ENCODE assay signal across 21 cellular contexts in genomic region chr2:9644603-9645002, GRCh38. TPM values are rescaled to one million over a fixed set of nuclear protein-coding genes. Genes with fewer than 3 reads are reported as not detected.
A peak's percentile ranks its signal among the peaks of the same experiment; 100 is the strongest.
DNase-seq lines count a peak whose midpoint lies in the region; TF ChIP-seq lines count a peak whose summit lies in the region.
"Had no signal": no experiment of that assay in that cellular context is flagged by ENCODE, and none has a peak within 500 bp of the region (broad histone marks: within the 10 kb centered on the region; RNA-seq: fewer than 3 reads in every experiment).

No MANE protein-coding gene starts in this region.

- no TSS peak for BruUV-seq in Calu3 (replicated peaks; lab: Mats Ljungman, UMichigan)

- peaks cover 32% of the 10 kb centered on the region for H3K4me1 Mint-ChIP-seq in Calu3 (ENCODE audit: low read depth, unreplicated experiment)

- H3K27ac Mint-ChIP-seq in Calu3 (ENCODE audit: unreplicated experiment): peak overlapping the region; percentile 47
- H3K27ac Mint-ChIP-seq: activated CD8-positive, alpha-beta T cell treated with anti-CD3 and anti-CD28 coated beads for 36 hours; activated naive CD8-positive, alpha-beta T cell; activated T-cell treated with anti-CD3 and anti-CD28 coated beads, Interleukin-2, amount 50 U/mL, for 72 hours; dendritic cell treated with granulocyte-macrophage colony-stimulating factor and Interleukin-4, amounts not matched to agents 40 ng/mL and 50 ng/mL, for 4 days; HFFc6; naive B cell; T-helper 17 cell; WTC11 had no signal

- TF ChIP-seq CTCF in 22Rv1 (IDR thresholded peaks at IDR 0.05) (no peak), Calu3 (IDR thresholded peaks at IDR 0.05; ENCODE audit: unreplicated experiment) (no peak)

- H3K27ac ChIP-seq in 22Rv1: peak overlapping the region; percentile 29
- H3K27ac ChIP-seq: SJSA1 had no signal

- no peak overlapping the region for H3K4me3 Mint-ChIP-seq in Calu3 (ENCODE audit: low read depth, unreplicated experiment)
- H3K4me3 Mint-ChIP-seq: activated CD8-positive, alpha-beta T cell treated with anti-CD3 and anti-CD28 coated beads for 36 hours; activated naive CD8-positive, alpha-beta T cell; activated T-cell treated with anti-CD3 and anti-CD28 coated beads, Interleukin-2, amount 50 U/mL, for 72 hours; dendritic cell treated with granulocyte-macrophage colony-stimulating factor and Interleukin-4, amounts not matched to agents 40 ng/mL and 50 ng/mL, for 4 days; HFFc6; naive B cell; T-helper 17 cell; WTC11 had no signal

- peaks cover 10% of the 10 kb centered on the region for H3K36me3 Mint-ChIP-seq in Calu3 (ENCODE audit: insufficient read depth, unreplicated experiment)
- H3K36me3 Mint-ChIP-seq: activated naive CD8-positive, alpha-beta T cell; naive B cell; WTC11 had no signal

- DNase-seq in Calu3 (peak; percentile 48), NCI-H748 treated with DMSO at 0.1 percent for 48 hours (lab: John Stamatoyannopoulos, UW) (peak; percentile 58), islet precursor cell (peak; percentile 62), anterior cingulate cortex (lab: John Stamatoyannopoulos, UW) (no peak), occipital lobe (lab: John Stamatoyannopoulos, UW) (no peak), NCI-H226 (no peak), amygdala (lab: John Stamatoyannopoulos, UW) (no peak)
- DNase-seq: activated CD8-positive, alpha-beta T cell treated with anti-CD3 and anti-CD28 coated beads for 36 hours; activated T-cell treated with anti-CD3 and anti-CD28 coated beads, Interleukin-2, amount 50 U/mL, for 72 hours; erythroblast; HFFc6; naive B cell; NCI-H1105 treated with DMSO at 0.1 percent for 48 hours; NCI-H446; stimulated activated CD4-positive, alpha-beta T cell treated with anti-CD3 and anti-CD28 coated beads, Interleukin-2, amount 100 ng/mL, for 24 hours; T-helper 17 cell had no signal

- CTCF ChIA-PET in Calu3 (lab: Charles Lee): interaction anchor here (0.5 kb wide), 1 partner anchor 97 kb away, joined by 3 read pairs; no protein-coding TSS in a partner anchor

- H3K27me3 Mint-ChIP-seq in Calu3 (ENCODE audit: unreplicated experiment): peaks cover 2% of the 10 kb centered on the region
- H3K27me3 Mint-ChIP-seq: activated naive CD8-positive, alpha-beta T cell; T-helper 17 cell had no signal

- no peaks in the 10 kb centered on the region for H3K9me3 Mint-ChIP-seq in Calu3 (ENCODE audit: low read depth, unreplicated experiment)
- H3K9me3 Mint-ChIP-seq: activated CD8-positive, alpha-beta T cell treated with anti-CD3 and anti-CD28 coated beads for 36 hours; activated T-cell treated with anti-CD3 and anti-CD28 coated beads, Interleukin-2, amount 50 U/mL, for 72 hours; dendritic cell treated with granulocyte-macrophage colony-stimulating factor and Interleukin-4, amounts not matched to agents 40 ng/mL and 50 ng/mL, for 4 days; HFFc6; naive B cell; WTC11 had no signal

- intact Hi-C loops in Calu3 (cut with micrococcal nuclease; ENCODE audit: unreplicated experiment): no loop called here

RNA-seq across cellular contexts. Expression of gene YWHAQ, which starts 13.8 kb away (rescaled TPM):
- total RNA-seq in Calu3 (2022): 296 and 307 TPM in 2 replicates
- total RNA-seq in occipital lobe: 535 TPM

Comparison
In these comparisons a context has a peak if more than half of its experiments do, and no peak if none do; other contexts are left out.
1. DNase-seq: peak in Calu3 (single experiment), NCI-H748 treated with DMSO at 0.1 percent for 48 hours (single experiment) and islet precursor cell (single experiment); none in anterior cingulate cortex (0 of 58), occipital lobe (single experiment), NCI-H226 (single experiment) and amygdala (0 of 56).